Comparison of ENCODE assay signal across 21 cellular contexts in genomic region chr5:74185599-74185998, GRCh38.
DNase-seq lines count a peak whose midpoint lies in the region; ATAC-seq and TF ChIP-seq lines count a peak whose summit lies in the region.
"Had no signal": no experiment of that assay in that cellular context is flagged by ENCODE, and none has a peak within 500 bp of the region (broad histone marks: within the 10 kb centered on the region; RNA-seq: fewer than 3 reads in every experiment).

No MANE protein-coding gene starts in this region.

- H4K12ac ChIP-seq in trophoblast cell (ENCODE audit: low read depth, low read length): no peak overlapping the region

- no peak overlapping the region for H3K14ac ChIP-seq in trophoblast cell (ENCODE audit: low read length)

- peak overlapping the region in 1 of 2 experiments; percentile 95; a peak in 2 of 4 replicates for H3K27ac ChIP-seq in SK-N-SH (ENCODE audit: low read depth in 2 of 2, low read length in 1 of 2)
- peak overlapping the region in 5 of 10 donors; percentile 4 to 41 (median 31) for H3K27ac ChIP-seq in heart right ventricle
- H3K27ac ChIP-seq in trophoblast cell (ENCODE audit: low read depth, low read length): peak overlapping the region; percentile 43
- no peak overlapping the region for H3K27ac ChIP-seq in substantia nigra (ENCODE audit: low read depth, low read length, poor library complexity, severe bottlenecking)
- H3K27ac ChIP-seq: skin epidermis had no signal

- H3K79me2 ChIP-seq in SK-N-SH (ENCODE audit: insufficient read depth) (no peaks in the 10 kb centered on the region), trophoblast cell (ENCODE audit: control insufficient read depth, insufficient read depth, low read length, poor library complexity) (no peaks in the 10 kb centered on the region)

- no peaks in the 10 kb centered on the region for H3K9me3 ChIP-seq in SK-N-SH
- H3K9me3 ChIP-seq in heart right ventricle: peaks cover 0 to 18% (median 0%) of the 10 kb centered on the region in 11 donors
- H3K9me3 ChIP-seq in trophoblast cell (ENCODE audit: insufficient read depth, low read depth, low read length): no peaks in the 10 kb centered on the region
- H3K9me3 ChIP-seq: Caco-2 had no signal

- CTCF ChIA-PET in SK-N-SH (lab: Yijun Ruan, JAX): interaction anchor here (0.6 to 1.7 kb wide), 5 partner anchors 11 to 1194 kb away, joined by 3 to 5 read pairs (median 3); no protein-coding TSS in a partner anchor

- no peak overlapping the region for H4K91ac ChIP-seq in trophoblast cell (ENCODE audit: low read depth, low read length)

- H3K23ac ChIP-seq in trophoblast cell (ENCODE audit: low read length): no peak overlapping the region

- H3K4me1 ChIP-seq in SK-N-SH (ENCODE audit: control insufficient read depth in 1 of 2, insufficient read depth in 2 of 2, low read depth in 1 of 2, low read length in 1 of 2): peaks cover 0 to 16% of the 10 kb centered on the region in 2 experiments; a peak in 1 of 4 replicates
- H3K4me1 ChIP-seq in heart right ventricle: peaks cover 0 to 21% (median 4%) of the 10 kb centered on the region in 9 donors
- peaks cover 2 to 3% of the 10 kb centered on the region in 2 experiments for H3K4me1 ChIP-seq in trophoblast cell (ENCODE audit: control insufficient read depth in 1 of 2, insufficient read depth in 2 of 2, low read length in 2 of 2)

- TF ChIP-seq CTCF in LNCaP clone FGC (IDR thresholded peaks at IDR 0.05; ENCODE audit: control insufficient read depth, extremely low read depth, insufficient read depth) (no peak), SK-N-SH (IDR thresholded peaks at IDR 0.05) (no peak), heart right ventricle (IDR thresholded peaks at IDR 0.05) (peak in 2 of 9 donors; percentile 6 to 13)

- no peak overlapping the region for H3K4me3 ChIP-seq in LNCaP clone FGC (ENCODE audit: low read depth, low read length)
- no peak overlapping the region for H3K4me3 ChIP-seq in SK-N-SH (ENCODE audit: low read depth in 2 of 2, low read length in 1 of 2)
- no peak overlapping the region for H3K4me3 ChIP-seq in heart right ventricle
- no peak overlapping the region for H3K4me3 ChIP-seq in trophoblast cell (ENCODE audit: low read depth, low read length)
- H3K4me3 ChIP-seq: skin epidermis had no signal

- TF ChIP-seq EP300 in SK-N-SH (IDR thresholded peaks at IDR 0.05; ENCODE audit: borderline replicate concordance in 1 of 2, low read depth in 1 of 2, low read length in 1 of 2): peak in 1 of 2 experiments; percentile 73; a peak in 1 of 4 replicates

- H2AFZ ChIP-seq in SK-N-SH (ENCODE audit: low read depth) (no peak overlapping the region), trophoblast cell (ENCODE audit: insufficient read depth, low read length, poor library complexity) (no peak overlapping the region)

- no peaks in the 10 kb centered on the region for H3F3A ChIP-seq in SK-N-SH (replicated peaks; ENCODE audit: insufficient read depth)

- H3K79me1 ChIP-seq in trophoblast cell (ENCODE audit: low read length): peaks cover 4% of the 10 kb centered on the region

- peak; percentile 67 to 92 (median 83) for ATAC-seq in heart right ventricle
- no peak for ATAC-seq in GM18868 (IDR thresholded peaks at IDR 0.05; ENCODE audit: unreplicated experiment)
- ATAC-seq: HepG2 had no signal

- POLR2A ChIA-PET in SK-N-SH (lab: Yijun Ruan, JAX): no interaction called here

- no peak overlapping the region for H2BK12ac ChIP-seq in trophoblast cell (ENCODE audit: low read length)

- peak overlapping the region; percentile 4 for H2BK120ac ChIP-seq in trophoblast cell (ENCODE audit: insufficient read depth, low read length, poor library complexity)

- no peaks in the 10 kb centered on the region for H3K9me2 ChIP-seq in SK-N-SH

- no peak overlapping the region for H3K4ac ChIP-seq in trophoblast cell (ENCODE audit: low read depth, low read length)

- no peak overlapping the region for H3K18ac ChIP-seq in trophoblast cell (ENCODE audit: low read length)

- H4K20me1 ChIP-seq in SK-N-SH (ENCODE audit: insufficient read depth): no peaks in the 10 kb centered on the region

- H3K9ac ChIP-seq in SK-N-SH: no peak overlapping the region
- no peak overlapping the region for H3K9ac ChIP-seq in trophoblast cell (ENCODE audit: low read length)

- no peak overlapping the region for H3K4me2 ChIP-seq in SK-N-SH
- H3K4me2 ChIP-seq in trophoblast cell (ENCODE audit: low read length): no peak overlapping the region

- H2BK5ac ChIP-seq in trophoblast cell (ENCODE audit: low read depth, low read length, poor library complexity): peak overlapping the region; percentile 58

- DNase-seq in LNCaP clone FGC (ENCODE audit: low read depth): peak; percentile 42
- peak; percentile 47 for DNase-seq in SK-N-SH
- peak in 1 of 2 donors; percentile 57 for DNase-seq in heart right ventricle
- no peak for DNase-seq in trophoblast cell
- DNase-seq in activated T-cell treated with anti-CD3 and anti-CD28 coated beads for 4 hours: no peak
- no peak for DNase-seq in substantia nigra (lab: John Stamatoyannopoulos, UW)
- DNase-seq: activated CD4-positive, alpha-beta T cell treated with anti-CD3 and anti-CD28 coated beads, Interleukin-2, amount 10 ng/mL, durations not matched to agents 7 days and 5 days; activated CD8-positive, alpha-beta memory T cell treated with anti-CD3 and anti-CD28 coated beads, Interleukin-2, amount 50 U/mL, for 4 hours; activated gamma-delta T cell treated with Interleukin-2 at 50 U/mL for 16 hours; AML-193; amygdala; Caco-2; foreskin fibroblast; H7; MM.1S; NCI-H187; NCI-H510A treated with DMSO at 0.1 percent for 48 hours; stimulated activated CD4-positive, alpha-beta T cell treated with anti-CD3 and anti-CD28 coated beads, Interleukin-4, amount 100 ng/mL, for 1 hour had no signal

- intact Hi-C loops in heart right ventricle (cut with DNase I): no loop called here

- whole genome bisulfite sequencing in SK-N-SH (ENCODE audit: low lambda C conversion rate): 24% methylated on average over 2 of the region's 2 CpGs
- WGBS in heart right ventricle, 2 donors: 50 to 59% methylated on average over 2 of the region's 2 CpGs
- WGBS in trophoblast cell (ENCODE audit: extremely low coverage, insufficient coverage, insufficient read length): no CpG with 5 or more reads among the region's 2 CpGs

- H3K36me3 ChIP-seq in SK-N-SH (replicated peaks in 1 of 2; ENCODE audit: control insufficient read depth in 1 of 2, insufficient read depth in 2 of 2, low read length in 1 of 2): no peaks in the 10 kb centered on the region
- no peaks in the 10 kb centered on the region for H3K36me3 ChIP-seq in heart right ventricle
- H3K36me3 ChIP-seq in trophoblast cell (ENCODE audit: control insufficient read depth in 1 of 2, insufficient read depth in 2 of 2, low read length in 2 of 2): no peaks in the 10 kb centered on the region

- H2AK5ac ChIP-seq in trophoblast cell (ENCODE audit: low read length): no peak overlapping the region

- H4K8ac ChIP-seq in trophoblast cell (ENCODE audit: low read depth, low read length): no peak overlapping the region

- H3K27me3 ChIP-seq in SK-N-SH (ENCODE audit: insufficient read depth) (no peaks in the 10 kb centered on the region), heart right ventricle (no peaks in the 10 kb centered on the region), trophoblast cell (ENCODE audit: insufficient read depth, low read length) (no peaks in the 10 kb centered on the region)

- TF ChIP-seq RAD21 in SK-N-SH (IDR thresholded peaks at IDR 0.05; ENCODE audit: low read length): peak; percentile 42

TF ChIP-seq in SK-N-SH, 30 proteins besides CTCF, POLR2A, EP300 and RAD21:
- no peak for TF ChIP-seq FOXM1 (IDR thresholded peaks at IDR 0.05; ENCODE audit: low read depth)
- peak; percentile 54; the same call in 1 of the 2 replicates for TF ChIP-seq RCOR1 (IDR thresholded peaks at IDR 0.05; ENCODE audit: low read length)
- peak; percentile 19; the same call in 1 of the 2 replicates for TF ChIP-seq GATA2 (CRISPR knock-in tag; IDR thresholded peaks at IDR 0.05)
- TF ChIP-seq SMC3 (IDR thresholded peaks at IDR 0.05; ENCODE audit: low read depth, low read length): peak; percentile 5; the same call in 1 of the 2 replicates
- TF ChIP-seq MXI1 (IDR thresholded peaks at IDR 0.05; ENCODE audit: low read depth, low read length): peak; percentile 44; the same call in 1 of the 2 replicates
- TF ChIP-seq TCF12 (IDR thresholded peaks at IDR 0.05): no peak

Comparison
In these comparisons a context has a peak if more than half of its experiments do, and no peak if none do; other contexts are left out.
1. DNase-seq: peak in LNCaP clone FGC (single experiment) and SK-N-SH (single experiment); none in trophoblast cell (0 of 2), activated T-cell treated with anti-CD3 and anti-CD28 coated beads for 4 hours (single experiment) and substantia nigra (0 of 49).